ENCODE assay signal across 1 cellular context in the genomic region with DNA sequence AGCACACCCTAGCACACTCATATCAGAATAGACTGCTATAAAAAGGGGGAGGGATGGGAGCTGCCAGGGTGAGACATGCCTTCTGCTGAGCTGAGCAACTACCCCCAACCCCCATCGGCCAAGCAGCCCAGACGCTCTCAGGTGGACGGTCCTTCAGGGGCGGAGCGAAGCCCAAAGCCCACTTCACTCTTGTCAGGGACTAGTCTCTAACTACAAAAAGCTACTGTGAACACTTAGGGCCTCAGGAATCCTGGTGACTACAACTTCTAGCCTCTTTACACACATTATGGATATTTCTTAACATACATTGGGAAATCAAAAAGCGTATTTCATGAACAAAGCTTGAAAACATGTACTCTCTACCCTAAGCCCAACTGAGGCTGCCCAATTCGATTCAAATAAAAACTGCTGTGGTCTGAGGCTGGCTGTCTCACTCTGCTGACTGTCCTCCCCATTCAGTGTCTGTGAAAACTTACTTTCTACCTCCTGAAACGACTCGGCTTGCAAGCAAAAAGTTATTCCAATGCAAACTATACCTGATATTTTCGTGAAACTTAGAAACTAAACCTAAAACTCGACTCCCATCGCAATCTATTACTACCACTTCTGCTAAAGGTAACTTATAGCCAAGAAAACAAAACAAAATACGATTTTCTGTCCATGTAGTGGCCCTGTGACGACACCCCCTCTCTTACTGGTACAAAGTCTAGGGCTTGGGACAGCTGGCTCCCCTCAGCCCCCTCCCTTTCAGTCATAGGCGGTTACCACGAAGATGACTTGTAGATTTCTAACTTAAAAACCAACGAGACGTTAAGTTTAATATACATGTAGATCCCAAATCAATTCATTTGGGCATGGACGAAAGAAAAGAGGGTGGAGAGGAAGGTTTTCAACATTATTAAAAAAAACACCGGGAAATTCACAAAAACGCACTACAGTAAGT.
A peak's percentile ranks its signal among the peaks of the same experiment; 100 is the strongest.
TF ChIP-seq lines count a peak whose summit lies in the region.

No MANE protein-coding gene starts in this region.

TF ChIP-seq in K562, 482 proteins besides CTCF, POLR2A, EP300 and RAD21 (continued from another document and continues in another):
- TF ChIP-seq, protein P1, sequence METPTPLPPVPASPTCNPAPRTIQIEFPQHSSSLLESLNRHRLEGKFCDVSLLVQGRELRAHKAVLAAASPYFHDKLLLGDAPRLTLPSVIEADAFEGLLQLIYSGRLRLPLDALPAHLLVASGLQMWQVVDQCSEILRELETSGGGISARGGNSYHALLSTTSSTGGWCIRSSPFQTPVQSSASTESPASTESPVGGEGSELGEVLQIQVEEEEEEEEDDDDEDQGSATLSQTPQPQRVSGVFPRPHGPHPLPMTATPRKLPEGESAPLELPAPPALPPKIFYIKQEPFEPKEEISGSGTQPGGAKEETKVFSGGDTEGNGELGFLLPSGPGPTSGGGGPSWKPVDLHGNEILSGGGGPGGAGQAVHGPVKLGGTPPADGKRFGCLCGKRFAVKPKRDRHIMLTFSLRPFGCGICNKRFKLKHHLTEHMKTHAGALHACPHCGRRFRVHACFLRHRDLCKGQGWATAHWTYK (CRISPR knock-in tag; IDR thresholded peaks at IDR 0.05), result no peak
- TF ChIP-seq CTBP1 (IDR thresholded peaks at IDR 0.05; ENCODE audit: borderline replicate concordance) (no peak), RFX5 (IDR thresholded peaks at IDR 0.05; ENCODE audit: low read depth, low read length) (no peak), ZKSCAN8 (CRISPR knock-in tag; IDR thresholded peaks at IDR 0.05) (no peak), ZNF696 (CRISPR knock-in tag; conservative IDR thresholded peaks at IDR 0.05) (no peak), PTRF (tag; IDR thresholded peaks at IDR 0.05) (no peak), ESRRB (CRISPR knock-in tag; IDR thresholded peaks at IDR 0.05; ENCODE audit: borderline replicate concordance) (no peak), CHD4 (IDR thresholded peaks at IDR 0.05; ENCODE audit: insufficient read depth, insufficient replicate concordance, low read depth, low read length, poor library complexity, severe bottlenecking) (no peak), ETV5 (CRISPR knock-in tag; IDR thresholded peaks at IDR 0.05; ENCODE audit: low read depth) (no peak), ZNF184 (CRISPR knock-in tag; IDR thresholded peaks at IDR 0.05) (no peak), NR2C1 (IDR thresholded peaks at IDR 0.05) (no peak), NR2C1 (tag; IDR thresholded peaks at IDR 0.05) (no peak), BRD9 (IDR thresholded peaks at IDR 0.05; ENCODE audit: low read depth, partially characterized antibody) (peak; percentile 66), TAF9B (IDR thresholded peaks at IDR 0.05; ENCODE audit: partially characterized antibody) (peak; percentile 38), HMGN3 (IDR thresholded peaks at IDR 0.05; ENCODE audit: borderline replicate concordance, extremely low read depth, insufficient read length, low read depth, low read length) (no peak), KAT7 (CRISPR knock-in tag; IDR thresholded peaks at IDR 0.05; ENCODE audit: borderline replicate concordance) (no peak), ETS2 (tag; IDR thresholded peaks at IDR 0.05; ENCODE audit: borderline replicate concordance, poor library complexity, severe bottlenecking) (no peak), GTF2E2 (tag; IDR thresholded peaks at IDR 0.05) (no peak), NR3C1 (CRISPR knock-in tag; IDR thresholded peaks at IDR 0.05) (no peak), NRF1 (conservative IDR thresholded peaks at IDR 0.05 in 1 of 2, IDR thresholded peaks at IDR 0.05 in 1 of 2) (no peak), SRSF9 (IDR thresholded peaks at IDR 0.05; ENCODE audit: borderline replicate concordance, low read depth, low read length) (no peak), ESRRA (IDR thresholded peaks at IDR 0.05; ENCODE audit: borderline replicate concordance, low read depth) (no peak), ELF2 (CRISPR knock-in tag; IDR thresholded peaks at IDR 0.05) (no peak), SREBF2 (CRISPR knock-in tag; IDR thresholded peaks at IDR 0.05) (no peak), ZNF551 (CRISPR knock-in tag; IDR thresholded peaks at IDR 0.05) (no peak), COPS2 (conservative IDR thresholded peaks at IDR 0.05) (no peak), BCL6 (CRISPR knock-in tag; IDR thresholded peaks at IDR 0.05) (no peak), ZNF23 (CRISPR knock-in tag; IDR thresholded peaks at IDR 0.05) (no peak), HDAC2 (IDR thresholded peaks at IDR 0.05) (peak; percentile 14; the same call in 1 of the 2 replicates), NFATC3 (IDR thresholded peaks at IDR 0.05) (no peak), ARNT (IDR thresholded peaks at IDR 0.05) (0 out of 4 replicates have a peak, but pooled peaks of 1 of the 2 experiments have one; percentile 28), ZBTB1 (CRISPR knock-in tag; IDR thresholded peaks at IDR 0.05; ENCODE audit: borderline replicate concordance, low read depth) (no peak), MTA3 (IDR thresholded peaks at IDR 0.05; ENCODE audit: borderline replicate concordance) (no peak), U2AF1 (optimal IDR thresholded peaks at IDR 0.05; ENCODE audit: low read depth, low read length) (no peak)
- TF ChIP-seq, protein P2, sequence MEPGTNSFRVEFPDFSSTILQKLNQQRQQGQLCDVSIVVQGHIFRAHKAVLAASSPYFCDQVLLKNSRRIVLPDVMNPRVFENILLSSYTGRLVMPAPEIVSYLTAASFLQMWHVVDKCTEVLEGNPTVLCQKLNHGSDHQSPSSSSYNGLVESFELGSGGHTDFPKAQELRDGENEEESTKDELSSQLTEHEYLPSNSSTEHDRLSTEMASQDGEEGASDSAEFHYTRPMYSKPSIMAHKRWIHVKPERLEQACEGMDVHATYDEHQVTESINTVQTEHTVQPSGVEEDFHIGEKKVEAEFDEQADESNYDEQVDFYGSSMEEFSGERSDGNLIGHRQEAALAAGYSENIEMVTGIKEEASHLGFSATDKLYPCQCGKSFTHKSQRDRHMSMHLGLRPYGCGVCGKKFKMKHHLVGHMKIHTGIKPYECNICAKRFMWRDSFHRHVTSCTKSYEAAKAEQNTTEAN (CRISPR knock-in tag; IDR thresholded peaks at IDR 0.05), result no peak
- TF ChIP-seq, protein P3, sequence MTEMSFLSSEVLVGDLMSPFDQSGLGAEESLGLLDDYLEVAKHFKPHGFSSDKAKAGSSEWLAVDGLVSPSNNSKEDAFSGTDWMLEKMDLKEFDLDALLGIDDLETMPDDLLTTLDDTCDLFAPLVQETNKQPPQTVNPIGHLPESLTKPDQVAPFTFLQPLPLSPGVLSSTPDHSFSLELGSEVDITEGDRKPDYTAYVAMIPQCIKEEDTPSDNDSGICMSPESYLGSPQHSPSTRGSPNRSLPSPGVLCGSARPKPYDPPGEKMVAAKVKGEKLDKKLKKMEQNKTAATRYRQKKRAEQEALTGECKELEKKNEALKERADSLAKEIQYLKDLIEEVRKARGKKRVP (CRISPR knock-in tag; IDR thresholded peaks at IDR 0.05), result no peak
- TF ChIP-seq, protein P4, sequence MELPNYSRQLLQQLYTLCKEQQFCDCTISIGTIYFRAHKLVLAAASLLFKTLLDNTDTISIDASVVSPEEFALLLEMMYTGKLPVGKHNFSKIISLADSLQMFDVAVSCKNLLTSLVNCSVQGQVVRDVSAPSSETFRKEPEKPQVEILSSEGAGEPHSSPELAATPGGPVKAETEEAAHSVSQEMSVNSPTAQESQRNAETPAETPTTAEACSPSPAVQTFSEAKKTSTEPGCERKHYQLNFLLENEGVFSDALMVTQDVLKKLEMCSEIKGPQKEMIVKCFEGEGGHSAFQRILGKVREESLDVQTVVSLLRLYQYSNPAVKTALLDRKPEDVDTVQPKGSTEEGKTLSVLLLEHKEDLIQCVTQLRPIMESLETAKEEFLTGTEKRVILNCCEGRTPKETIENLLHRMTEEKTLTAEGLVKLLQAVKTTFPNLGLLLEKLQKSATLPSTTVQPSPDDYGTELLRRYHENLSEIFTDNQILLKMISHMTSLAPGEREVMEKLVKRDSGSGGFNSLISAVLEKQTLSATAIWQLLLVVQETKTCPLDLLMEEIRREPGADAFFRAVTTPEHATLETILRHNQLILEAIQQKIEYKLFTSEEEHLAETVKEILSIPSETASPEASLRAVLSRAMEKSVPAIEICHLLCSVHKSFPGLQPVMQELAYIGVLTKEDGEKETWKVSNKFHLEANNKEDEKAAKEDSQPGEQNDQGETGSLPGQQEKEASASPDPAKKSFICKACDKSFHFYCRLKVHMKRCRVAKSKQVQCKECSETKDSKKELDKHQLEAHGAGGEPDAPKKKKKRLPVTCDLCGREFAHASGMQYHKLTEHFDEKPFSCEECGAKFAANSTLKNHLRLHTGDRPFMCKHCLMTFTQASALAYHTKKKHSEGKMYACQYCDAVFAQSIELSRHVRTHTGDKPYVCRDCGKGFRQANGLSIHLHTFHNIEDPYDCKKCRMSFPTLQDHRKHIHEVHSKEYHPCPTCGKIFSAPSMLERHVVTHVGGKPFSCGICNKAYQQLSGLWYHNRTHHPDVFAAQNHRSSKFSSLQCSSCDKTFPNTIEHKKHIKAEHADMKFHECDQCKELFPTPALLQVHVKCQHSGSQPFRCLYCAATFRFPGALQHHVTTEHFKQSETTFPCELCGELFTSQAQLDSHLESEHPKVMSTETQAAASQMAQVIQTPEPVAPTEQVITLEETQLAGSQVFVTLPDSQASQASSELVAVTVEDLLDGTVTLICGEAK (IDR thresholded peaks at IDR 0.05), result 0 out of 2 replicates have a peak, but pooled peaks have one; percentile 11
- TF ChIP-seq, protein P4 (CRISPR knock-in tag; IDR thresholded peaks at IDR 0.05), result no peak
- TF ChIP-seq, protein P5, sequence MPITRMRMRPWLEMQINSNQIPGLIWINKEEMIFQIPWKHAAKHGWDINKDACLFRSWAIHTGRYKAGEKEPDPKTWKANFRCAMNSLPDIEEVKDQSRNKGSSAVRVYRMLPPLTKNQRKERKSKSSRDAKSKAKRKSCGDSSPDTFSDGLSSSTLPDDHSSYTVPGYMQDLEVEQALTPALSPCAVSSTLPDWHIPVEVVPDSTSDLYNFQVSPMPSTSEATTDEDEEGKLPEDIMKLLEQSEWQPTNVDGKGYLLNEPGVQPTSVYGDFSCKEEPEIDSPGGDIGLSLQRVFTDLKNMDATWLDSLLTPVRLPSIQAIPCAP (CRISPR knock-in tag; IDR thresholded peaks at IDR 0.05; ENCODE audit: borderline replicate concordance), result no peak
- TF ChIP-seq, protein P6, sequence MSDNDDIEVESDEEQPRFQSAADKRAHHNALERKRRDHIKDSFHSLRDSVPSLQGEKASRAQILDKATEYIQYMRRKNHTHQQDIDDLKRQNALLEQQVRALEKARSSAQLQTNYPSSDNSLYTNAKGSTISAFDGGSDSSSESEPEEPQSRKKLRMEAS (CRISPR knock-in tag; IDR thresholded peaks at IDR 0.05), result no peak
